Comparison of ENCODE assay signal across 1 cellular context in the genomic region with DNA sequence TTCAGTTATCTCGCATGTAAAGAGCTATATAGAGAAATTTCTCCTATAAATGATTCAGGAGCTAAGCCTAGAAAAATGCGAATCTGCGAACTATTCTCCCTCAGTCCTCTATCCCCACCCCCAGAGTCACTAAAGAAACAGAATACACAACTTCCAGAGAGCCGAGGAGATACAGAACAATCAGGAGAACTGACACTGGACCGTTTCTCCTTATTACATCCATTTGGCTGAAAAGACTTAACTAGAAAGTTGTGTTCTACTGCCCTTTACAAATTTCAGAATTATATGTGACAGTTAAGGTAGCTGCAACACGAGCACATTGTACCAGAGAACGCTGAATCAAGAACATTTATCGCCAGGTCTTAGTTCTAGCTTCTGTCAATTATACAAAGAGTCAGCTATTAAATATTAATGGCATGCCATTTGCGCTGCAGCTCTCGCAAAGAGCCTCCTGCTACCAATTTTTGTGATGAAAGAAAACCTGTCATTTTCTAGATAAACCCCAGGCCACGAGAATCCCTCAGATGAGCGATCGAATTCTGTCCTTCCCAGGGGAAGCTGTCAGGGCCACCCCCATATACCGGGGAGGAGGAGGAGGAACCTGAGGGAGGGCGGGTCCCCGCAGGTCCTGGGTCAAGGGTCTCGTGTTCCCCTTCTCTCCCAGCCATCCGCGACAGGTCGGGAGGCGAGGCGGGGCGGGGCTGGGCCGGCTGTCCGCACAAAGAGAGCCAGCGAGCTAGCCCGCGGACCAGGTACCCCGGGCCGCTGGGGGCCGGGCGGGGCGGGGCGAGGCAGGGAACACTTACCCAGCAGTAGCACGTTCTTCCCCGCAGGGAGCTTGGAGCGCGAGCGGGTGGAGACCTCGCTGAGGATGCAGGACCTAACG.
TF ChIP-seq lines count a peak whose summit lies in the region.

No MANE protein-coding gene starts in this region.

TF ChIP-seq in K562, 482 proteins besides CTCF, POLR2A, EP300 and RAD21 (continued from another document and continues in another):
- TF ChIP-seq, protein P1, sequence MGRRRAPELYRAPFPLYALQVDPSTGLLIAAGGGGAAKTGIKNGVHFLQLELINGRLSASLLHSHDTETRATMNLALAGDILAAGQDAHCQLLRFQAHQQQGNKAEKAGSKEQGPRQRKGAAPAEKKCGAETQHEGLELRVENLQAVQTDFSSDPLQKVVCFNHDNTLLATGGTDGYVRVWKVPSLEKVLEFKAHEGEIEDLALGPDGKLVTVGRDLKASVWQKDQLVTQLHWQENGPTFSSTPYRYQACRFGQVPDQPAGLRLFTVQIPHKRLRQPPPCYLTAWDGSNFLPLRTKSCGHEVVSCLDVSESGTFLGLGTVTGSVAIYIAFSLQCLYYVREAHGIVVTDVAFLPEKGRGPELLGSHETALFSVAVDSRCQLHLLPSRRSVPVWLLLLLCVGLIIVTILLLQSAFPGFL (CRISPR knock-in tag; IDR thresholded peaks at IDR 0.05) = peak; percentile 64; the same call in 1 of the 2 replicates
- no peak; the same call in 1 of the 2 replicates for TF ChIP-seq ZNF583 (CRISPR knock-in tag; IDR thresholded peaks at IDR 0.05)
- TF ChIP-seq ZBTB7A (IDR thresholded peaks at IDR 0.05; ENCODE audit: borderline replicate concordance, control insufficient read depth, low read depth, low read length) = peak; percentile 66; the same call in 1 of the 2 replicates
- no peak for TF ChIP-seq NR2C2 (CRISPR knock-in tag; IDR thresholded peaks at IDR 0.05)
- peak; percentile 80 for TF ChIP-seq NR2C2 (tag; IDR thresholded peaks at IDR 0.05)
- no peak for TF ChIP-seq ZNF764 (CRISPR knock-in tag; IDR thresholded peaks at IDR 0.05; ENCODE audit: low read depth)
- TF ChIP-seq BRF1 (IDR thresholded peaks at IDR 0.05; ENCODE audit: borderline replicate concordance, extremely low read depth, insufficient read length) = no peak
- TF ChIP-seq, protein P2, sequence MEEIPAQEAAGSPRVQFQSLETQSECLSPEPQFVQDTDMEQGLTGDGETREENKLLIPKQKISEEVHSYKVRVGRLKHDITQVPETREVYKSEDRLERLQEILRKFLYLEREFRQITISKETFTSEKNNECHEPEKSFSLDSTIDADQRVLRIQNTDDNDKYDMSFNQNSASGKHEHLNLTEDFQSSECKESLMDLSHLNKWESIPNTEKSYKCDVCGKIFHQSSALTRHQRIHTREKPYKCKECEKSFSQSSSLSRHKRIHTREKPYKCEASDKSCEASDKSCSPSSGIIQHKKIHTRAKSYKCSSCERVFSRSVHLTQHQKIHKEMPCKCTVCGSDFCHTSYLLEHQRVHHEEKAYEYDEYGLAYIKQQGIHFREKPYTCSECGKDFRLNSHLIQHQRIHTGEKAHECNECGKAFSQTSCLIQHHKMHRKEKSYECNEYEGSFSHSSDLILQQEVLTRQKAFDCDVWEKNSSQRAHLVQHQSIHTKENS (CRISPR knock-in tag; IDR thresholded peaks at IDR 0.05) = no peak
- TF ChIP-seq, protein P3, sequence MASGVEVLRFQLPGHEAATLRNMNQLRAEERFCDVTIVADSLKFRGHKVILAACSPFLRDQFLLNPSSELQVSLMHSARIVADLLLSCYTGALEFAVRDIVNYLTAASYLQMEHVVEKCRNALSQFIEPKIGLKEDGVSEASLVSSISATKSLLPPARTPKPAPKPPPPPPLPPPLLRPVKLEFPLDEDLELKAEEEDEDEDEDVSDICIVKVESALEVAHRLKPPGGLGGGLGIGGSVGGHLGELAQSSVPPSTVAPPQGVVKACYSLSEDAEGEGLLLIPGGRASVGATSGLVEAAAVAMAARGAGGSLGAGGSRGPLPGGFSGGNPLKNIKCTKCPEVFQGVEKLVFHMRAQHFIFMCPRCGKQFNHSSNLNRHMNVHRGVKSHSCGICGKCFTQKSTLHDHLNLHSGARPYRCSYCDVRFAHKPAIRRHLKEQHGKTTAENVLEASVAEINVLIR (CRISPR knock-in tag; IDR thresholded peaks at IDR 0.05) = no peak
- TF ChIP-seq, protein P4, sequence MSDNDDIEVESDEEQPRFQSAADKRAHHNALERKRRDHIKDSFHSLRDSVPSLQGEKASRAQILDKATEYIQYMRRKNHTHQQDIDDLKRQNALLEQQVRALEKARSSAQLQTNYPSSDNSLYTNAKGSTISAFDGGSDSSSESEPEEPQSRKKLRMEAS (CRISPR knock-in tag; IDR thresholded peaks at IDR 0.05) = peak; percentile 58; the same call in 1 of the 2 replicates
- 0 out of 2 replicates have a peak, but pooled peaks have one; percentile 20 for TF ChIP-seq ZNF316 (IDR thresholded peaks at IDR 0.05)
- TF ChIP-seq HDAC1 (IDR thresholded peaks at IDR 0.05) = peak in 1 of 2 experiments; percentile 43; a peak in 2 of 4 replicates
- no peak for TF ChIP-seq NUFIP1 (IDR thresholded peaks at IDR 0.05; ENCODE audit: partially characterized antibody)
- no peak for TF ChIP-seq ARHGAP35 (IDR thresholded peaks at IDR 0.05; ENCODE audit: partially characterized antibody)
- no peak for TF ChIP-seq SRSF1 (IDR thresholded peaks at IDR 0.05; ENCODE audit: low read depth, low read length)
- TF ChIP-seq DNMT1 (IDR thresholded peaks at IDR 0.05) = no peak
- TF ChIP-seq, protein P5, sequence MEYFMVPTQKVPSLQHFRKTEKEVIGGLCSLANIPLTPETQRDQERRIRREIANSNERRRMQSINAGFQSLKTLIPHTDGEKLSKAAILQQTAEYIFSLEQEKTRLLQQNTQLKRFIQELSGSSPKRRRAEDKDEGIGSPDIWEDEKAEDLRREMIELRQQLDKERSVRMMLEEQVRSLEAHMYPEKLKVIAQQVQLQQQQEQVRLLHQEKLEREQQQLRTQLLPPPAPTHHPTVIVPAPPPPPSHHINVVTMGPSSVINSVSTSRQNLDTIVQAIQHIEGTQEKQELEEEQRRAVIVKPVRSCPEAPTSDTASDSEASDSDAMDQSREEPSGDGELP (CRISPR knock-in tag; IDR thresholded peaks at IDR 0.05; ENCODE audit: borderline replicate concordance) = peak; percentile 37; the same call in 1 of the 2 replicates
- TF ChIP-seq ZEB2 (IDR thresholded peaks at IDR 0.05) = no peak
- peak; percentile 99 for TF ChIP-seq CHD1 (IDR thresholded peaks at IDR 0.05; ENCODE audit: low read length)
- TF ChIP-seq FOXK1 (CRISPR knock-in tag; IDR thresholded peaks at IDR 0.05; ENCODE audit: borderline replicate concordance) = no peak
- TF ChIP-seq MYC (IDR thresholded peaks at IDR 0.05; ENCODE audit: low read depth, low read length) = no peak
- TF ChIP-seq MYC (CRISPR knock-in tag; IDR thresholded peaks at IDR 0.05; ENCODE audit: borderline replicate concordance, low read depth) = 0 out of 2 replicates have a peak, but pooled peaks have one; percentile 24
- TF ChIP-seq TCF7 (IDR thresholded peaks at IDR 0.05; ENCODE audit: borderline replicate concordance) = no peak
- peak; percentile 8 for TF ChIP-seq CCNT2 (IDR thresholded peaks at IDR 0.05; ENCODE audit: borderline replicate concordance, extremely low read depth, insufficient read length, low read depth, low read length)
- TF ChIP-seq C11orf30 (IDR thresholded peaks at IDR 0.05; ENCODE audit: low read depth) = 0 out of 2 replicates have a peak, but pooled peaks have one; percentile 3
- TF ChIP-seq ZBTB17 (CRISPR knock-in tag; IDR thresholded peaks at IDR 0.05) = 0 out of 2 replicates have a peak, but pooled peaks have one; percentile 34
- TF ChIP-seq KDM2B (CRISPR knock-in tag; IDR thresholded peaks at IDR 0.05) = no peak; the same call in 1 of the 2 replicates
- TF ChIP-seq MEIS2 (IDR thresholded peaks at IDR 0.05; ENCODE audit: partially characterized antibody) = peak; percentile 27
- TF ChIP-seq GTF2E2 (tag; IDR thresholded peaks at IDR 0.05) = peak; percentile 13
- TF ChIP-seq ZC3H4 (CRISPR knock-in tag; IDR thresholded peaks at IDR 0.05; ENCODE audit: borderline replicate concordance) = no peak
- no peak for TF ChIP-seq NR2F6 (CRISPR knock-in tag; IDR thresholded peaks at IDR 0.05)
- no peak for TF ChIP-seq KAT7 (CRISPR knock-in tag; IDR thresholded peaks at IDR 0.05; ENCODE audit: borderline replicate concordance)
- TF ChIP-seq HMGN3 (IDR thresholded peaks at IDR 0.05; ENCODE audit: borderline replicate concordance, extremely low read depth, insufficient read length, low read depth, low read length) = peak; percentile 57
- no peak for TF ChIP-seq MCM2 (IDR thresholded peaks at IDR 0.05; ENCODE audit: low read depth)
- no peak for TF ChIP-seq BMI1 (IDR thresholded peaks at IDR 0.05; ENCODE audit: low read length)
- TF ChIP-seq MTA2 (IDR thresholded peaks at IDR 0.05; ENCODE audit: low read depth) = no peak
- peak in 1 of 2 experiments; percentile 74; a peak in 1 of 4 replicates for TF ChIP-seq TEAD1 (CRISPR knock-in tag; IDR thresholded peaks at IDR 0.05)
- TF ChIP-seq PML (IDR thresholded peaks at IDR 0.05; ENCODE audit: low read length) = peak; percentile 8; the same call in 1 of the 2 replicates
- TF ChIP-seq ZNF766 (CRISPR knock-in tag; conservative IDR thresholded peaks at IDR 0.05) = no peak
- TF ChIP-seq CREB1 (IDR thresholded peaks at IDR 0.05) = 0 out of 2 replicates have a peak, but pooled peaks have one; percentile 4
- no peak for TF ChIP-seq CREB1 (CRISPR knock-in tag; IDR thresholded peaks at IDR 0.05)
- no peak for TF ChIP-seq POLR3G (IDR thresholded peaks at IDR 0.05; ENCODE audit: extremely low read depth, insufficient read length, insufficient replicate concordance)
- TF ChIP-seq, protein P6, sequence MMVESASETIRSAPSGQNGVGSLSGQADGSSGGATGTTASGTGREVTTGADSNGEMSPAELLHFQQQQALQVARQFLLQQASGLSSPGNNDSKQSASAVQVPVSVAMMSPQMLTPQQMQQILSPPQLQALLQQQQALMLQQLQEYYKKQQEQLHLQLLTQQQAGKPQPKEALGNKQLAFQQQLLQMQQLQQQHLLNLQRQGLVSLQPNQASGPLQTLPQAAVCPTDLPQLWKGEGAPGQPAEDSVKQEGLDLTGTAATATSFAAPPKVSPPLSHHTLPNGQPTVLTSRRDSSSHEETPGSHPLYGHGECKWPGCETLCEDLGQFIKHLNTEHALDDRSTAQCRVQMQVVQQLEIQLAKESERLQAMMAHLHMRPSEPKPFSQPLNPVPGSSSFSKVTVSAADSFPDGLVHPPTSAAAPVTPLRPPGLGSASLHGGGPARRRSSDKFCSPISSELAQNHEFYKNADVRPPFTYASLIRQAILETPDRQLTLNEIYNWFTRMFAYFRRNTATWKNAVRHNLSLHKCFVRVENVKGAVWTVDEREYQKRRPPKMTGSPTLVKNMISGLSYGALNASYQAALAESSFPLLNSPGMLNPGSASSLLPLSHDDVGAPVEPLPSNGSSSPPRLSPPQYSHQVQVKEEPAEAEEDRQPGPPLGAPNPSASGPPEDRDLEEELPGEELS (CRISPR knock-in tag; IDR thresholded peaks at IDR 0.05; ENCODE audit: borderline replicate concordance) = peak; percentile 24; the same call in 1 of the 2 replicates
- TF ChIP-seq EGR1 (conservative IDR thresholded peaks at IDR 0.05) = peak; percentile 48
- TF ChIP-seq, protein P7, sequence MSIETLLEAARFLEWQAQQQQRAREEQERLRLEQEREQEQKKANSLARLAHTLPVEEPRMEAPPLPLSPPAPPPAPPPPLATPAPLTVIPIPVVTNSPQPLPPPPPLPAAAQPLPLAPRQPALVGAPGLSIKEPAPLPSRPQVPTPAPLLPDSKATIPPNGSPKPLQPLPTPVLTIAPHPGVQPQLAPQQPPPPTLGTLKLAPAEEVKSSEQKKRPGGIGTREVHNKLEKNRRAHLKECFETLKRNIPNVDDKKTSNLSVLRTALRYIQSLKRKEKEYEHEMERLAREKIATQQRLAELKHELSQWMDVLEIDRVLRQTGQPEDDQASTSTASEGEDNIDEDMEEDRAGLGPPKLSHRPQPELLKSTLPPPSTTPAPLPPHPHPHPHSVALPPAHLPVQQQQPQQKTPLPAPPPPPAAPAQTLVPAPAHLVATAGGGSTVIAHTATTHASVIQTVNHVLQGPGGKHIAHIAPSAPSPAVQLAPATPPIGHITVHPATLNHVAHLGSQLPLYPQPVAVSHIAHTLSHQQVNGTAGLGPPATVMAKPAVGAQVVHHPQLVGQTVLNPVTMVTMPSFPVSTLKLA (conservative IDR thresholded peaks at IDR 0.05) = peak; percentile 46 to 60; a peak in 1 of 4 replicates
- TF ChIP-seq ZNF41 (CRISPR knock-in tag; conservative IDR thresholded peaks at IDR 0.05) = no peak
- peak; percentile 54 to 72; a peak in 1 of 4 replicates for TF ChIP-seq MAZ (CRISPR knock-in tag; conservative IDR thresholded peaks at IDR 0.05 in 1 of 2, IDR thresholded peaks at IDR 0.05 in 1 of 2)
- TF ChIP-seq, protein P8, sequence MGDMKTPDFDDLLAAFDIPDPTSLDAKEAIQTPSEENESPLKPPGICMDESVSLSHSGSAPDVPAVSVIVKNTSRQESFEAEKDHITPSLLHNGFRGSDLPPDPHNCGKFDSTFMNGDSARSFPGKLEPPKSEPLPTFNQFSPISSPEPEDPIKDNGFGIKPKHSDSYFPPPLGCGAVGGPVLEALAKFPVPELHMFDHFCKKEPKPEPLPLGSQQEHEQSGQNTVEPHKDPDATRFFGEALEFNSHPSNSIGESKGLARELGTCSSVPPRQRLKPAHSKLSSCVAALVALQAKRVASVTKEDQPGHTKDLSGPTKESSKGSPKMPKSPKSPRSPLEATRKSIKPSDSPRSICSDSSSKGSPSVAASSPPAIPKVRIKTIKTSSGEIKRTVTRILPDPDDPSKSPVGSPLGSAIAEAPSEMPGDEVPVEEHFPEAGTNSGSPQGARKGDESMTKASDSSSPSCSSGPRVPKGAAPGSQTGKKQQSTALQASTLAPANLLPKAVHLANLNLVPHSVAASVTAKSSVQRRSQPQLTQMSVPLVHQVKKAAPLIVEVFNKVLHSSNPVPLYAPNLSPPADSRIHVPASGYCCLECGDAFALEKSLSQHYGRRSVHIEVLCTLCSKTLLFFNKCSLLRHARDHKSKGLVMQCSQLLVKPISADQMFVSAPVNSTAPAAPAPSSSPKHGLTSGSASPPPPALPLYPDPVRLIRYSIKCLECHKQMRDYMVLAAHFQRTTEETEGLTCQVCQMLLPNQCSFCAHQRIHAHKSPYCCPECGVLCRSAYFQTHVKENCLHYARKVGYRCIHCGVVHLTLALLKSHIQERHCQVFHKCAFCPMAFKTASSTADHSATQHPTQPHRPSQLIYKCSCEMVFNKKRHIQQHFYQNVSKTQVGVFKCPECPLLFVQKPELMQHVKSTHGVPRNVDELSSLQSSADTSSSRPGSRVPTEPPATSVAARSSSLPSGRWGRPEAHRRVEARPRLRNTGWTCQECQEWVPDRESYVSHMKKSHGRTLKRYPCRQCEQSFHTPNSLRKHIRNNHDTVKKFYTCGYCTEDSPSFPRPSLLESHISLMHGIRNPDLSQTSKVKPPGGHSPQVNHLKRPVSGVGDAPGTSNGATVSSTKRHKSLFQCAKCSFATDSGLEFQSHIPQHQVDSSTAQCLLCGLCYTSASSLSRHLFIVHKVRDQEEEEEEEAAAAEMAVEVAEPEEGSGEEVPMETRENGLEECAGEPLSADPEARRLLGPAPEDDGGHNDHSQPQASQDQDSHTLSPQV (IDR thresholded peaks at IDR 0.05) = no peak
- TF ChIP-seq, protein P9, sequence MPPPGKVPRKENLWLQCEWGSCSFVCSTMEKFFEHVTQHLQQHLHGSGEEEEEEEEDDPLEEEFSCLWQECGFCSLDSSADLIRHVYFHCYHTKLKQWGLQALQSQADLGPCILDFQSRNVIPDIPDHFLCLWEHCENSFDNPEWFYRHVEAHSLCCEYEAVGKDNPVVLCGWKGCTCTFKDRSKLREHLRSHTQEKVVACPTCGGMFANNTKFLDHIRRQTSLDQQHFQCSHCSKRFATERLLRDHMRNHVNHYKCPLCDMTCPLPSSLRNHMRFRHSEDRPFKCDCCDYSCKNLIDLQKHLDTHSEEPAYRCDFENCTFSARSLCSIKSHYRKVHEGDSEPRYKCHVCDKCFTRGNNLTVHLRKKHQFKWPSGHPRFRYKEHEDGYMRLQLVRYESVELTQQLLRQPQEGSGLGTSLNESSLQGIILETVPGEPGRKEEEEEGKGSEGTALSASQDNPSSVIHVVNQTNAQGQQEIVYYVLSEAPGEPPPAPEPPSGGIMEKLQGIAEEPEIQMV (tag; conservative IDR thresholded peaks at IDR 0.05; ENCODE audit: low read depth) = no peak
